ENCODE assay signal across 28 cellular contexts in genomic region chr6:113350521-113350920, GRCh38.
DNase-seq lines count a peak whose midpoint lies in the region; ATAC-seq and TF ChIP-seq lines count a peak whose summit lies in the region.
"Had no signal": no experiment of that assay in that cellular context is flagged by ENCODE, and none has a peak within 500 bp of the region (broad histone marks: within the 10 kb centered on the region; RNA-seq: fewer than 3 reads in every experiment).

No MANE protein-coding gene starts in this region.

- H3K9me3 ChIP-seq in mammary epithelial cell (replicated peaks; ENCODE audit: insufficient read depth, low read length), result no peaks in the 10 kb centered on the region
- no peaks in the 10 kb centered on the region for H3K9me3 ChIP-seq in skeletal muscle satellite cell (replicated peaks; ENCODE audit: low read length)
- H3K9me3 ChIP-seq: BE2C, tibial nerve had no signal

- no peak overlapping the region for H3K9ac ChIP-seq in mammary epithelial cell (ENCODE audit: insufficient read depth, low read length)
- H3K9ac ChIP-seq in skeletal muscle satellite cell (ENCODE audit: low read depth, low read length), result peak overlapping the region; percentile 8

- 56% methylated on average over 1 of the region's 1 CpG for WGBS in mammary epithelial cell (ENCODE audit: low coverage, missing lambda C conversion rate)

- H3K36me3 Mint-ChIP-seq in MCF 10A (ENCODE audit: insufficient read depth, unreplicated experiment), result peaks cover 7% of the 10 kb centered on the region
- H3K36me3 Mint-ChIP-seq: activated naive CD8-positive, alpha-beta T cell; immature natural killer cell; naive B cell had no signal

- in situ Hi-C loops in mammary epithelial cell (cut with MboI; ENCODE audit: low sequenced_read_pairs in 2 of 2), result no loop called here

- no peak overlapping the region for H3K4me2 ChIP-seq in mammary epithelial cell (ENCODE audit: insufficient read depth, low read depth, low read length)
- H3K4me2 ChIP-seq in skeletal muscle satellite cell (ENCODE audit: low read length), result no peak overlapping the region

- DNase-seq in mammary epithelial cell (no peak), MCF 10A (ENCODE audit: unreplicated experiment) (no peak), amniotic epithelial cell (ENCODE audit: low read depth) (peak; percentile 58), fibroblast of pulmonary artery (ENCODE audit: low read depth) (peak; percentile 46), cerebellar nuclear complex (lab: John Stamatoyannopoulos, UW) (no peak), kidney tubule cell (ENCODE audit: low spot score) (no peak)
- DNase-seq: activated CD4-positive, alpha-beta T cell treated with anti-CD3 and anti-CD28 coated beads for 36 hours; activated effector memory CD4-positive, alpha-beta T cell treated with Interleukin-2 at 50 U/mL for 16 hours; activated T-cell treated with anti-CD3 and anti-CD28 coated beads for 4 hours; BE2C; DMS79; GF-D8; immature natural killer cell; Karpas-422; MV-4-11; naive B cell; NCI-H1436 treated with DMSO at 0.1 percent for 48 hours; NCI-H345; NCI-H748 treated with DMSO at 0.1 percent for 48 hours; nucleus accumbens; RPMI8226; T-helper 2 cell had no signal

- H3K27me3 ChIP-seq in mammary epithelial cell (ENCODE audit: insufficient read depth, low read length) (no peaks in the 10 kb centered on the region), skeletal muscle satellite cell (ENCODE audit: control insufficient read depth, insufficient read depth, low read length) (no peaks in the 10 kb centered on the region)
- H3K27me3 ChIP-seq: BE2C, tibial nerve had no signal

- ATAC-seq in GM18498 (IDR thresholded peaks at IDR 0.05; ENCODE audit: unreplicated experiment), result no peak
- ATAC-seq: activated CD4-positive, alpha-beta T cell treated with anti-CD3 and anti-CD28 coated beads for 36 hours; left lobe of liver had no signal

- no peaks in the 10 kb centered on the region for H4K20me1 ChIP-seq in mammary epithelial cell (ENCODE audit: insufficient read depth, low read length)

- peaks cover 40% of the 10 kb centered on the region for H3K4me1 Mint-ChIP-seq in MCF 10A (ENCODE audit: insufficient read depth, unreplicated experiment)
- H3K4me1 Mint-ChIP-seq: activated CD4-positive, alpha-beta T cell treated with anti-CD3 and anti-CD28 coated beads for 36 hours; central memory CD8-positive, alpha-beta T cell; immature natural killer cell; naive B cell had no signal

- dilution Hi-C loops in mammary epithelial cell (cut with HindIII; ENCODE audit: low sequenced_read_pairs), result no loop called here

- POLR2A ChIA-PET in MCF 10A (lab: Yijun Ruan, JAX), result no interaction called here

- H3K4me3 ChIP-seq in mammary epithelial cell (replicated peaks in 1 of 3; ENCODE audit: insufficient read depth in 1 of 3, low read depth in 2 of 3, low read length in 3 of 3) (no peak overlapping the region), fibroblast of pulmonary artery (replicated peaks; ENCODE audit: low read depth, low read length) (no peak overlapping the region), skeletal muscle satellite cell (ENCODE audit: low read length) (no peak overlapping the region)
- H3K4me3 ChIP-seq: tibial nerve had no signal

- no peak overlapping the region for H3K27ac ChIP-seq in mammary epithelial cell (ENCODE audit: insufficient read depth, low read depth, low read length)

- H3K27ac Mint-ChIP-seq in MCF 10A (ENCODE audit: low read depth, unreplicated experiment), result no peak overlapping the region
- H3K27ac Mint-ChIP-seq: activated CD4-positive, alpha-beta T cell treated with anti-CD3 and anti-CD28 coated beads for 36 hours; activated naive CD8-positive, alpha-beta T cell; immature natural killer cell; naive B cell had no signal

- H3K4me1 ChIP-seq in mammary epithelial cell (ENCODE audit: insufficient read depth, low read length) (peaks cover 45% of the 10 kb centered on the region), skeletal muscle satellite cell (ENCODE audit: control insufficient read depth, insufficient read depth, low read length) (peaks cover 39% of the 10 kb centered on the region)

- H3K27me3 Mint-ChIP-seq in MCF 10A (ENCODE audit: insufficient read depth, unreplicated experiment), result no peaks in the 10 kb centered on the region
- H3K27me3 Mint-ChIP-seq: activated naive CD8-positive, alpha-beta T cell; central memory CD8-positive, alpha-beta T cell had no signal

- no peaks in the 10 kb centered on the region for H3K36me3 ChIP-seq in mammary epithelial cell (ENCODE audit: insufficient read depth, low read length)
- no peaks in the 10 kb centered on the region for H3K36me3 ChIP-seq in skeletal muscle satellite cell (ENCODE audit: insufficient read depth, low read length)
- H3K36me3 ChIP-seq: BE2C, tibial nerve had no signal

- intact Hi-C loops in mammary epithelial cell (cut with micrococcal nuclease), result loop anchor here (5.0 kb wide), 2 partner anchors 62 to 282 kb away; no protein-coding TSS in a partner anchor
- intact Hi-C loops in MCF 10A (cut with micrococcal nuclease), result loop anchor here (5.0 kb wide), 1 partner anchor 43 kb away; no protein-coding TSS in a partner anchor

- peak overlapping the region; percentile 11 for H2AFZ ChIP-seq in mammary epithelial cell (ENCODE audit: low read depth, low read length)

- H3K79me2 ChIP-seq in mammary epithelial cell (ENCODE audit: insufficient read depth, low read length), result no peaks in the 10 kb centered on the region

- CTCF ChIA-PET in mammary epithelial cell (lab: Charles Lee; ENCODE audit: low non-redundant PET), result no interaction called here
- CTCF ChIA-PET in MCF 10A (lab: Yijun Ruan, JAX), result no interaction called here

- H3K9me3 Mint-ChIP-seq in MCF 10A (ENCODE audit: unreplicated experiment), result no peaks in the 10 kb centered on the region
- H3K9me3 Mint-ChIP-seq: naive B cell had no signal

- no TSS peak for BruUV-seq in mammary epithelial cell (replicated peaks; lab: Mats Ljungman, UMichigan)
- BruUV-seq in MCF 10A (replicated peaks; lab: Mats Ljungman, UMichigan), result no TSS peak

- no peak overlapping the region for H3K4me3 Mint-ChIP-seq in MCF 10A (ENCODE audit: unreplicated experiment)
- H3K4me3 Mint-ChIP-seq: activated CD4-positive, alpha-beta T cell treated with anti-CD3 and anti-CD28 coated beads for 36 hours; activated naive CD8-positive, alpha-beta T cell; central memory CD8-positive, alpha-beta T cell; immature natural killer cell; naive B cell had no signal

- no peak for TF ChIP-seq CTCF in mammary epithelial cell (conservative IDR thresholded peaks at IDR 0.05 in 1 of 2, IDR thresholded peaks at IDR 0.05 in 1 of 2; ENCODE audit: extremely low read depth in 1 of 2, insufficient read depth in 1 of 2, low read depth in 1 of 2, low read length in 2 of 2)
- no peak for TF ChIP-seq CTCF in MCF 10A (IDR thresholded peaks at IDR 0.05; ENCODE audit: unreplicated experiment)
- TF ChIP-seq CTCF in fibroblast of pulmonary artery (IDR thresholded peaks at IDR 0.05; ENCODE audit: low read length, missing control alignments), result no peak

Comparison
In these comparisons a context has a peak if more than half of its experiments do, and no peak if none do; other contexts are left out.
1. DNase-seq: peak in amniotic epithelial cell (single experiment) and fibroblast of pulmonary artery (single experiment); none in mammary epithelial cell (single experiment), MCF 10A (single experiment), cerebellar nuclear complex (0 of 2) and kidney tubule cell (single experiment).